15 cellular contexts compared by ENCODE assay signal in genomic region chr1:203214889-203215288, GRCh38.
"Had no signal": no experiment of that assay in that cellular context is flagged by ENCODE, and none has a peak within 500 bp of the region (broad histone marks: within the 10 kb centered on the region; RNA-seq: fewer than 3 reads in every experiment).

No MANE protein-coding gene starts in this region.

- H3K36me3 Mint-ChIP-seq: activated naive CD4-positive, alpha-beta T cell treated with anti-CD3 and anti-CD28 coated beads, Interleukin-2, amount 10 ng/mL, durations not matched to agents 7 days and 5 days; naive B cell had no signal

- H3K27ac Mint-ChIP-seq: activated naive CD4-positive, alpha-beta T cell treated with anti-CD3 and anti-CD28 coated beads, Interleukin-2, amount 10 ng/mL, durations not matched to agents 7 days and 5 days; activated T-helper 1 cell treated with anti-CD3 and anti-CD28 coated beads, Interleukin-12 subunit alpha, Interleukin-12 subunit beta, Interleukin-2, Interleukin-4 antibody, amounts not matched to agents 30 ng/mL and 10 ng/mL and 1 ng/mL, durations not matched to agents 14 hours and 24 hours and 36 hours had no signal

- H3K9me3 ChIP-seq: adrenal gland, gastrocnemius medialis, suprapubic skin, upper lobe of left lung had no signal

- H3K27ac ChIP-seq: adrenal gland, coronary artery, gastrocnemius medialis, suprapubic skin, upper lobe of left lung had no signal

- H3K4me1 ChIP-seq: adrenal gland, suprapubic skin had no signal

- H3K27me3 ChIP-seq: gastrocnemius medialis, upper lobe of left lung had no signal

- H3K4me1 Mint-ChIP-seq: activated naive CD4-positive, alpha-beta T cell treated with anti-CD3 and anti-CD28 coated beads, Interleukin-2, amount 10 ng/mL, durations not matched to agents 7 days and 5 days had no signal

- H3K9me3 Mint-ChIP-seq: activated naive CD4-positive, alpha-beta T cell treated with anti-CD3 and anti-CD28 coated beads, Interleukin-2, amount 10 ng/mL, durations not matched to agents 7 days and 5 days; activated T-helper 1 cell treated with anti-CD3 and anti-CD28 coated beads, Interleukin-12 subunit alpha, Interleukin-12 subunit beta, Interleukin-2, Interleukin-4 antibody, amounts not matched to agents 30 ng/mL and 10 ng/mL and 1 ng/mL, durations not matched to agents 14 hours and 24 hours and 36 hours had no signal

- H3K4me3 ChIP-seq: adrenal gland, coronary artery, gastrocnemius medialis, suprapubic skin, upper lobe of left lung had no signal

- H3K36me3 ChIP-seq: adrenal gland, gastrocnemius medialis, suprapubic skin, upper lobe of left lung had no signal

- H3K4me3 Mint-ChIP-seq: activated naive CD4-positive, alpha-beta T cell treated with anti-CD3 and anti-CD28 coated beads, Interleukin-2, amount 10 ng/mL, durations not matched to agents 7 days and 5 days; activated T-helper 1 cell treated with anti-CD3 and anti-CD28 coated beads, Interleukin-12 subunit alpha, Interleukin-12 subunit beta, Interleukin-2, Interleukin-4 antibody, amounts not matched to agents 30 ng/mL and 10 ng/mL and 1 ng/mL, durations not matched to agents 14 hours and 24 hours and 36 hours; naive B cell had no signal

- ATAC-seq: gastrocnemius medialis, left ventricle myocardium superior had no signal

- DNase-seq: activated CD4-positive, alpha-beta T cell treated with anti-CD3 and anti-CD28 coated beads for 4 hours; activated naive CD4-positive, alpha-beta T cell treated with anti-CD3 and anti-CD28 coated beads, Interleukin-2, amount 10 ng/mL, durations not matched to agents 7 days and 5 days; adrenal gland; effector CD8-positive, alpha-beta T cell; gastrocnemius medialis; kidney; left ventricle myocardium superior; midbrain; naive B cell; stimulated activated CD4-positive, alpha-beta T cell treated with anti-CD3 and anti-CD28 coated beads, Interleukin-2, amount 100 ng/mL, for 24 hours; stimulated activated naive CD4-positive, alpha-beta T cell; upper lobe of left lung had no signal
